Comparison of ENCODE assay signal across 1 cellular context in genomic region chr3:48707157-48707556, GRCh38.
TF ChIP-seq lines count a peak whose summit lies in the region.

No MANE protein-coding gene starts in this region.

TF ChIP-seq in HEK293T, 16 proteins besides CTCF, POLR2A, EP300 and RAD21 (continued from another document):
- TF ChIP-seq PKNOX1 (IDR thresholded peaks at IDR 0.05) = no peak
- TF ChIP-seq SUZ12 (IDR thresholded peaks at IDR 0.05) = no peak
- no peak for TF ChIP-seq NFRKB (IDR thresholded peaks at IDR 0.05)
- TF ChIP-seq HDGF (IDR thresholded peaks at IDR 0.05; ENCODE audit: borderline replicate concordance) = no peak
TF ChIP-seq in HEK293T: peak in this region for 0.
